In the genomic region with DNA sequence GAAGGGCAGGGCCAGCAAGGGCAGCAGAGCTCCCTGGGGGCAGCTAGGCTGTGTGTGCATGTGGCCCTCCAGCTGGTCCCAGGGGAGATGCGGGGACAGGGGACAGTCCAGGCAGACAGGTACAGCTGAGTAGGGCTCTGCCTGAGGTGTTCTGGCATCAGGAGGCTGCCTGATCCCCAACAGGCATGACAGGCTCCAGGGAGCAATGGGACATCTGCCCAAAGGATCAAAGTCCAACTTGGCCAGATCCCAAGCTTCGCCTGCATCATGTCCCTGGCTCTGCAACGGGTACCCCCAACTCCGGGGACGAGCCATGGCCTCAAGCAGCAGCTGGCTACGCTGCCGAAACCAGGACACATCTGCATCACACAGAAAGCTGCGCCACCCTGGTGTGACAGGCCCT, we compare ENCODE assay signal across 9 cellular contexts. TPM values are rescaled to one million over a fixed set of nuclear protein-coding genes. Genes with fewer than 3 reads are reported as not detected.
DNase-seq lines count a peak whose midpoint lies in the region; ATAC-seq and TF ChIP-seq lines count a peak whose summit lies in the region.
"Had no signal": no experiment of that assay in that cellular context is flagged by ENCODE, and none has a peak within 500 bp of the region (broad histone marks: within the 10 kb centered on the region; RNA-seq: fewer than 3 reads in every experiment).

No MANE protein-coding gene starts in this region.

- no peak overlapping the region for H3K4me3 ChIP-seq in CD8-positive, alpha-beta T cell (ENCODE audit: low read depth, low read length)
- H3K4me3 ChIP-seq in psoas muscle, result peak overlapping the region; percentile 77

- POLR2A ChIA-PET in CD8-positive, alpha-beta T cell (lab: Charles Lee), result no interaction called here

- TF ChIP-seq CTCF in CD8-positive, alpha-beta T cell (IDR thresholded peaks at IDR 0.05), result no peak
- no peak for TF ChIP-seq CTCF in psoas muscle (IDR thresholded peaks at IDR 0.05)

- H3K27me3 ChIP-seq in CD8-positive, alpha-beta T cell (ENCODE audit: insufficient read depth, low read length), result no peaks in the 10 kb centered on the region
- no peaks in the 10 kb centered on the region for H3K27me3 ChIP-seq in psoas muscle (ENCODE audit: insufficient read depth in 3 of 3, low read length in 2 of 3)

- no peak overlapping the region for H3K27ac ChIP-seq in CD8-positive, alpha-beta T cell (ENCODE audit: low read depth, low read length)
- H3K27ac ChIP-seq in psoas muscle, result no peak overlapping the region

- no peaks in the 10 kb centered on the region for H3K27me3 Mint-ChIP-seq in CD8-positive, alpha-beta T cell (ENCODE audit: low read depth)
- no peaks in the 10 kb centered on the region for H3K27me3 Mint-ChIP-seq in effector memory CD8-positive, alpha-beta T cell

- intact Hi-C loops in CD8-positive, alpha-beta T cell (cut with DNase I, micrococcal nuclease), result no loop called here
- intact Hi-C loops in psoas muscle (cut with DNase I), result loop anchor here (5.0 to 10.0 kb wide), 2 partner anchors 39 to 216 kb away; partner anchors contain the start of gene NCKIPSD (in 1 of the 2)

- peaks cover 66% of the 10 kb centered on the region for H3K4me1 ChIP-seq in CD8-positive, alpha-beta T cell (ENCODE audit: insufficient read depth, low read length)
- peaks cover 43% of the 10 kb centered on the region for H3K4me1 ChIP-seq in psoas muscle

- H3K36me3 ChIP-seq in CD8-positive, alpha-beta T cell (ENCODE audit: insufficient read depth, low read length), result peaks cover 23% of the 10 kb centered on the region
- peaks cover 0 to 20% of the 10 kb centered on the region in 2 donors for H3K36me3 ChIP-seq in psoas muscle (ENCODE audit: insufficient read depth in 1 of 2, low read depth in 1 of 2)

- no peaks in the 10 kb centered on the region for H3K9me3 Mint-ChIP-seq in CD8-positive, alpha-beta T cell
- H3K9me3 Mint-ChIP-seq in effector memory CD8-positive, alpha-beta T cell, result no peaks in the 10 kb centered on the region

- peak overlapping the region; percentile 97 for H3K27ac Mint-ChIP-seq in CD8-positive, alpha-beta T cell
- H3K27ac Mint-ChIP-seq in effector memory CD8-positive, alpha-beta T cell, result peak overlapping the region; percentile 98 to 99

- H3K36me3 Mint-ChIP-seq in CD8-positive, alpha-beta T cell, result peaks cover 45% of the 10 kb centered on the region
- H3K36me3 Mint-ChIP-seq in effector memory CD8-positive, alpha-beta T cell (ENCODE audit: insufficient read depth), result peaks cover 57% of the 10 kb centered on the region

- ATAC-seq in CD8-positive, alpha-beta T cell, result no peak
- ATAC-seq in effector memory CD8-positive, alpha-beta T cell (replicated peaks), result no peak
- ATAC-seq in psoas muscle, result no peak
- ATAC-seq in HG02870 (IDR thresholded peaks at IDR 0.05; ENCODE audit: unreplicated experiment), result no peak

- H3K4me3 Mint-ChIP-seq in CD8-positive, alpha-beta T cell, result peak overlapping the region; percentile 87
- peak overlapping the region; percentile 91 to 93 for H3K4me3 Mint-ChIP-seq in effector memory CD8-positive, alpha-beta T cell

- CTCF ChIA-PET in CD8-positive, alpha-beta T cell (lab: Charles Lee), result interaction anchor here (0.7 to 6.5 kb wide), 5 partner anchors 11 to 81 kb away, joined by 3 to 48 read pairs (median 3); no protein-coding TSS in a partner anchor

- no peak for DNase-seq in CD8-positive, alpha-beta T cell
- peak; percentile 27 for DNase-seq in LoVo (ENCODE audit: low spot score)
- DNase-seq in effector memory CD8-positive, alpha-beta T cell, result no peak
- no peak for DNase-seq in psoas muscle
- DNase-seq in NCI-H524 treated with DMSO at 0.1 percent for 48 hours (lab: John Stamatoyannopoulos, UW), result no peak
- DNase-seq in iPS-NIHi11 (ENCODE audit: low spot score), result no peak
- no peak for DNase-seq in midbrain (lab: John Stamatoyannopoulos, UW)
- DNase-seq: hippocampal formation had no signal

- H3K4me1 Mint-ChIP-seq in CD8-positive, alpha-beta T cell (ENCODE audit: low read depth), result peaks cover 63% of the 10 kb centered on the region
- H3K4me1 Mint-ChIP-seq in effector memory CD8-positive, alpha-beta T cell (ENCODE audit: low read depth in 2 of 2), result peaks cover 47 to 53% of the 10 kb centered on the region in 2 donors

- WGBS in psoas muscle, 3 donors, result 49 to 61% (median 50%) methylated on average over 8 of the region's 8 CpGs

- no peaks in the 10 kb centered on the region for H3K9me3 ChIP-seq in CD8-positive, alpha-beta T cell (ENCODE audit: low read length)
- no peaks in the 10 kb centered on the region for H3K9me3 ChIP-seq in psoas muscle

RNA-seq across cellular contexts. Expression of gene ATRIP, which starts 21.8 kb away (rescaled TPM):
- total RNA-seq in CD8-positive, alpha-beta T cell, result 1 to 10 TPM; 7.4 to 8.7 TPM
- 1 to 10 TPM; 4.4 to 5.6 (median 5.2) TPM for total RNA-seq in psoas muscle
- polyA plus RNA-seq in psoas muscle, result 1 to 10 TPM; 3.7 to 4.5 (median 3.9) TPM

RNA-seq across cellular contexts. Expression of gene TMA7, which starts 28.3 kb away (rescaled TPM):
- total RNA-seq in CD8-positive, alpha-beta T cell, result 100 to 1,000 TPM; 279 to 297 TPM
- total RNA-seq in psoas muscle, result 100 to 1,000 TPM; 156 to 218 (median 185) TPM
- polyA plus RNA-seq in psoas muscle, result 100 to 1,000 TPM; 295 to 342 (median 332) TPM

RNA-seq across cellular contexts. Expression of gene CCDC51, which starts 28.4 kb away (rescaled TPM):
- total RNA-seq in CD8-positive, alpha-beta T cell, result 1 to 10 TPM; 2.9 to 4.7 TPM
- total RNA-seq in psoas muscle, result 1 to 10 TPM; 5.3 to 9.5 (median 5.4) TPM
- 10 to 100 TPM in 2 of 3 donors, 1 to 10 TPM in 1; 7.7 to 19.6 (median 16.5) TPM for polyA plus RNA-seq in psoas muscle

RNA-seq across cellular contexts. Expression of gene SHISA5, which starts 35.6 kb away (rescaled TPM):
- 10 to 100 TPM; 84.3 to 86.0 TPM for total RNA-seq in CD8-positive, alpha-beta T cell
- 10 to 100 TPM; 23.9 to 34.7 (median 28.7) TPM for total RNA-seq in psoas muscle
- 10 to 100 TPM; 16.9 to 24.3 (median 23.1) TPM for polyA plus RNA-seq in psoas muscle

RNA-seq across cellular contexts. Expression of gene PLXNB1, which starts 38.4 kb away (rescaled TPM):
- 1 to 10 TPM; 1.4 to 2.7 TPM for total RNA-seq in CD8-positive, alpha-beta T cell
- total RNA-seq in psoas muscle, result 1 to 10 TPM; 2.5 to 3.9 (median 2.8) TPM
- 1 to 10 TPM; 2.3 to 6.1 (median 2.5) TPM for polyA plus RNA-seq in psoas muscle

Comparison
In these comparisons a context has a peak if more than half of its experiments do, and no peak if none do; other contexts are left out.
1. intact Hi-C loops: an anchor here in psoas muscle (5.0 to 10.0 kb wide); none called in CD8-positive, alpha-beta T cell.